17 cellular contexts compared by ENCODE assay signal in the genomic region with DNA sequence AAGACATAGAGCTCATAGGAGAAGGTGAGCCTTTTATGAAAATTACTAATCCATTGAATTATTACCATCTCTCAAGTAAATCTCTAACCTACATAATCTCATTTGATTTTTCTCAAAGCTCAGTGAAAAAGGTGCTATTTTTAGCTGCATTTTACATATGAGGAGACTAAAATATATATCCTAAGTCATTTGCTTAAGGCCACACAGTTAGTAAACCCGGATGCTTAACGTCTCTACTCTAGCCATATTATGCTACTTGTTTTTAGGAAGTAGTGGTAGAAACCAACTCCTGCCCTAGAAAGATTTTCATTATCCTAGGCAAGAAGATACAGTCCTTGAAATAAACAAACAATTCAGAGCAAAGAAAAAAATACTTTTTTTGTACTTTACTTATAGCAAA.
"Had no signal": no experiment of that assay in that cellular context is flagged by ENCODE, and none has a peak within 500 bp of the region (broad histone marks: within the 10 kb centered on the region; RNA-seq: fewer than 3 reads in every experiment).

No MANE protein-coding gene starts in this region.

- H3K27ac Mint-ChIP-seq: activated naive CD4-positive, alpha-beta T cell treated with anti-CD3 and anti-CD28 coated beads for 36 hours; activated T-helper 17 cell treated with anti-CD3 and anti-CD28 coated beads, Interleukin-2, amount 50 U/mL, for 72 hours; natural killer cell treated with Interleukin-12 subunit alpha and Interleukin-12 subunit beta and Interleukin-15 and Interleukin-18, amount 100 ng/mL, for 72 hours; progenitor cell of endocrine pancreas; stimulated activated effector memory CD8-positive, alpha-beta T cell treated with anti-CD3 and anti-CD28 coated beads, Interleukin-12 subunit alpha, Interleukin-12 subunit beta, amount 100 ng/mL, for 72 hours; WTC11 had no signal

- H3K36me3 Mint-ChIP-seq: stimulated activated effector memory CD8-positive, alpha-beta T cell treated with anti-CD3 and anti-CD28 coated beads, Interleukin-12 subunit alpha, Interleukin-12 subunit beta, amount 100 ng/mL, for 72 hours had no signal

- H3K27ac ChIP-seq: colonic mucosa, heart right ventricle, left lung, tibial artery had no signal

- H3K4me1 ChIP-seq: colonic mucosa, heart right ventricle, left lung, tibial artery had no signal

- H3K4me3 Mint-ChIP-seq: activated naive CD4-positive, alpha-beta T cell treated with anti-CD3 and anti-CD28 coated beads for 36 hours; activated T-helper 17 cell treated with anti-CD3 and anti-CD28 coated beads, Interleukin-2, amount 50 U/mL, for 72 hours; natural killer cell treated with Interleukin-12 subunit alpha and Interleukin-12 subunit beta and Interleukin-15 and Interleukin-18, amount 100 ng/mL, for 72 hours; stimulated activated effector memory CD8-positive, alpha-beta T cell treated with anti-CD3 and anti-CD28 coated beads, Interleukin-12 subunit alpha, Interleukin-12 subunit beta, amount 100 ng/mL, for 72 hours; WTC11 had no signal

- H3K4me1 Mint-ChIP-seq: activated T-helper 17 cell treated with anti-CD3 and anti-CD28 coated beads, Interleukin-2, amount 50 U/mL, for 72 hours; stimulated activated effector memory CD8-positive, alpha-beta T cell treated with anti-CD3 and anti-CD28 coated beads, Interleukin-12 subunit alpha, Interleukin-12 subunit beta, amount 100 ng/mL, for 72 hours had no signal

- DNase-seq: activated CD4-positive, alpha-beta T cell treated with anti-CD3 and anti-CD28 coated beads for 48 hours; activated CD8-positive, alpha-beta memory T cell treated with anti-CD3 and anti-CD28 coated beads for 24 hours; activated naive CD4-positive, alpha-beta T cell treated with anti-CD3 and anti-CD28 coated beads for 36 hours; colonic mucosa; heart right ventricle; islet precursor cell; left lung; mesenchymal stem cell; occipital lobe; right cardiac atrium; tibial artery had no signal

- H3K27me3 ChIP-seq: colonic mucosa, left lung, tibial artery had no signal

- H3K36me3 ChIP-seq: colonic mucosa, heart right ventricle, left lung, tibial artery had no signal

- H3K9me3 ChIP-seq: colonic mucosa had no signal

- H3K9me3 Mint-ChIP-seq: activated naive CD4-positive, alpha-beta T cell treated with anti-CD3 and anti-CD28 coated beads for 36 hours; activated T-helper 17 cell treated with anti-CD3 and anti-CD28 coated beads, Interleukin-2, amount 50 U/mL, for 72 hours; natural killer cell treated with Interleukin-12 subunit alpha and Interleukin-12 subunit beta and Interleukin-15 and Interleukin-18, amount 100 ng/mL, for 72 hours; stimulated activated effector memory CD8-positive, alpha-beta T cell treated with anti-CD3 and anti-CD28 coated beads, Interleukin-12 subunit alpha, Interleukin-12 subunit beta, amount 100 ng/mL, for 72 hours had no signal

- ATAC-seq: activated T-helper 17 cell treated with anti-CD3 and anti-CD28 coated beads, Interleukin-2, amount 50 U/mL, for 72 hours; heart right ventricle; left lung; natural killer cell treated with Interleukin-12 subunit alpha and Interleukin-12 subunit beta and Interleukin-15 and Interleukin-18, amount 100 ng/mL, for 72 hours; right cardiac atrium; stimulated activated effector memory CD8-positive, alpha-beta T cell treated with anti-CD3 and anti-CD28 coated beads, Interleukin-12 subunit alpha, Interleukin-12 subunit beta, amount 100 ng/mL, for 72 hours had no signal

- H3K4me3 ChIP-seq: colonic mucosa, heart right ventricle, left lung, smooth muscle cell, tibial artery had no signal
